In the genomic region with DNA sequence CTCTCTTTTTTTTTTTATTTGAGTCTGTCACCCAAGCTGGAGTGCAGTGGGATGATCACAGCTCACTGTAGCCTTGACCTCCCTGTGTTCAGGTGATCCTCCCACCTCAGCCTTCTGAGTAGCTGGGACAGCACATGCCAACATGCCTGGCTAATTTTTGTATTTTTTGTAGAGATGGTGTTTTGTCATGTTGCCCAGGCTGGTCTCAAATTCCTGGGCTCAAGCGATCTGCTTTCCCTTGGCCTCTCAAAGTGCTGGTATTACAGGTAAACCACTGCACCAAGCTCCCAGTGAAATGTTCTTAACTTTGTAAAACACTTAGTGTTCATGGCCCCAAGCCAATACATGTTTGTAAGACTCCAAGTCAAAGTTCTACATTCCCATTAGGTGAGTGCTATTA, we compare ENCODE assay signal across 35 cellular contexts.
DNase-seq lines count a peak whose midpoint lies in the region; ATAC-seq and TF ChIP-seq lines count a peak whose summit lies in the region.
"Had no signal": no experiment of that assay in that cellular context is flagged by ENCODE, and none has a peak within 500 bp of the region (broad histone marks: within the 10 kb centered on the region; RNA-seq: fewer than 3 reads in every experiment).

No MANE protein-coding gene starts in this region.

- no peak overlapping the region for H3K4me3 Mint-ChIP-seq in MCF 10A (ENCODE audit: unreplicated experiment)
- H3K4me3 Mint-ChIP-seq: B cell; CD14-positive monocyte; CD4-positive, alpha-beta memory T cell; CD4-positive, alpha-beta T cell; CD4-positive, CD25-positive, alpha-beta regulatory T cell; CD8-positive, alpha-beta memory T cell; CD8-positive, alpha-beta T cell had no signal

- H2BK120ac ChIP-seq in mesenchymal stem cell (ENCODE audit: low read depth, low read length): no peak overlapping the region

- H2AK5ac ChIP-seq in mesenchymal stem cell (ENCODE audit: low read length, severe bottlenecking): no peak overlapping the region

- ATAC-seq in GM19324 (IDR thresholded peaks at IDR 0.05; ENCODE audit: low FRiP score, unreplicated experiment) (no peak), esophagus mucosa (no peak), GM19023 (IDR thresholded peaks at IDR 0.05; ENCODE audit: unreplicated experiment) (no peak)
- ATAC-seq: A549; CD8-positive, alpha-beta T cell had no signal

- TF ChIP-seq CTCF in mammary epithelial cell (conservative IDR thresholded peaks at IDR 0.05 in 1 of 2, IDR thresholded peaks at IDR 0.05 in 1 of 2; ENCODE audit: extremely low read depth in 1 of 2, insufficient read depth in 1 of 2, low read depth in 1 of 2, low read length in 2 of 2) (no peak), MCF 10A (IDR thresholded peaks at IDR 0.05; ENCODE audit: unreplicated experiment) (no peak), epithelial cell of esophagus (IDR thresholded peaks at IDR 0.05; ENCODE audit: insufficient read depth, low read depth, low read length, missing control alignments) (no peak), thyroid gland (IDR thresholded peaks at IDR 0.05) (no peak)

- intact Hi-C loops in mammary epithelial cell (cut with micrococcal nuclease): no loop called here
- intact Hi-C loops in MCF 10A (cut with micrococcal nuclease): no loop called here
- intact Hi-C loops in thyroid gland (cut with DNase I): no loop called here

- H3K4me3 ChIP-seq in mammary epithelial cell (replicated peaks in 1 of 3; ENCODE audit: insufficient read depth in 1 of 3, low read depth in 2 of 3, low read length in 3 of 3): no peak overlapping the region
- H3K4me3 ChIP-seq in epithelial cell of esophagus (ENCODE audit: low read length): no peak overlapping the region
- H3K4me3 ChIP-seq in mesenchymal stem cell (ENCODE audit: insufficient read depth in 1 of 2, low read depth in 1 of 2, low read length in 2 of 2): no peak overlapping the region
- H3K4me3 ChIP-seq in thyroid gland (replicated peaks in 1 of 3): no peak overlapping the region
- H3K4me3 ChIP-seq: A549; BLaER1; BLaER1 treated with 17β-estradiol and CSF1 and Interleukin-3, amounts not matched to agents 10 nM and 100 nM had no signal

- BruUV-seq in mammary epithelial cell (replicated peaks; lab: Mats Ljungman, UMichigan): no TSS peak
- no TSS peak for BruUV-seq in MCF 10A (replicated peaks; lab: Mats Ljungman, UMichigan)

- H3K9ac ChIP-seq in mammary epithelial cell (ENCODE audit: insufficient read depth, low read length) (no peak overlapping the region), mesenchymal stem cell (ENCODE audit: low read length) (no peak overlapping the region)
- H3K9ac ChIP-seq: BLaER1; BLaER1 treated with 17β-estradiol and CSF1 and Interleukin-3, amounts not matched to agents 10 nM and 100 nM had no signal

- H4K91ac ChIP-seq in mesenchymal stem cell (ENCODE audit: low read length): no peak overlapping the region

- H2BK5ac ChIP-seq in mesenchymal stem cell (ENCODE audit: low read depth, low read length, poor library complexity, severe bottlenecking): peak overlapping the region; percentile 19

- no peaks in the 10 kb centered on the region for H3K9me3 ChIP-seq in mammary epithelial cell (replicated peaks; ENCODE audit: insufficient read depth, low read length)
- peaks cover 2% of the 10 kb centered on the region for H3K9me3 ChIP-seq in mesenchymal stem cell (ENCODE audit: control insufficient read depth, low read length)
- no peaks in the 10 kb centered on the region for H3K9me3 ChIP-seq in thyroid gland
- H3K9me3 ChIP-seq: A549; BE2C; BLaER1; BLaER1 treated with 17β-estradiol and CSF1 and Interleukin-3, amounts not matched to agents 10 nM and 100 nM; Caco-2 had no signal

- H3K9me3 Mint-ChIP-seq in MCF 10A (ENCODE audit: unreplicated experiment): no peaks in the 10 kb centered on the region

- POLR2A ChIA-PET in MCF 10A (lab: Yijun Ruan, JAX): interaction anchor here (0.6 to 0.9 kb wide), 2 partner anchors 11 to 142 kb away, joined by 3 to 4 read pairs; no protein-coding TSS in a partner anchor

- H3K27ac ChIP-seq in mammary epithelial cell (ENCODE audit: insufficient read depth, low read depth, low read length): no peak overlapping the region
- H3K27ac ChIP-seq in mesenchymal stem cell (ENCODE audit: low read length, poor library complexity, severe bottlenecking): no peak overlapping the region
- H3K27ac ChIP-seq in thyroid gland: peak overlapping the region in 1 of 3 donors; percentile 38
- H3K27ac ChIP-seq: 22Rv1; A549; BLaER1; BLaER1 treated with 17β-estradiol and CSF1 and Interleukin-3, amounts not matched to agents 10 nM and 100 nM; C4-2B had no signal

- no peak overlapping the region for H3K27ac Mint-ChIP-seq in MCF 10A (ENCODE audit: low read depth, unreplicated experiment)
- H3K27ac Mint-ChIP-seq: B cell; CD14-positive monocyte; CD4-positive, alpha-beta memory T cell; CD4-positive, alpha-beta T cell; CD8-positive, alpha-beta memory T cell; CD8-positive, alpha-beta T cell had no signal

- no peak overlapping the region for H2BK15ac ChIP-seq in mesenchymal stem cell (ENCODE audit: low read depth, poor library complexity, severe bottlenecking)

- H3K27me3 Mint-ChIP-seq in MCF 10A (ENCODE audit: insufficient read depth, unreplicated experiment): no peaks in the 10 kb centered on the region
- H3K27me3 Mint-ChIP-seq: B cell; CD4-positive, alpha-beta memory T cell; CD4-positive, alpha-beta T cell; CD4-positive, CD25-positive, alpha-beta regulatory T cell; CD8-positive, alpha-beta memory T cell had no signal

- H4K8ac ChIP-seq in mesenchymal stem cell (ENCODE audit: low read length): no peak overlapping the region

- H3K18ac ChIP-seq in mesenchymal stem cell (ENCODE audit: low read depth in 1 of 2, low read length in 2 of 2): no peak overlapping the region

- no peaks in the 10 kb centered on the region for H4K20me1 ChIP-seq in mammary epithelial cell (ENCODE audit: insufficient read depth, low read length)
- H4K20me1 ChIP-seq: BLaER1; BLaER1 treated with 17β-estradiol and CSF1 and Interleukin-3, amounts not matched to agents 10 nM and 100 nM had no signal

- H3K14ac ChIP-seq in mesenchymal stem cell (ENCODE audit: low read length in 2 of 2): no peak overlapping the region

- dilution Hi-C loops in mammary epithelial cell (cut with HindIII; ENCODE audit: low sequenced_read_pairs): no loop called here

- no peak for TF ChIP-seq POLR2A in thyroid gland (IDR thresholded peaks at IDR 0.05)

- H3K4me1 ChIP-seq in mammary epithelial cell (ENCODE audit: insufficient read depth, low read length) (no peaks in the 10 kb centered on the region), mesenchymal stem cell (ENCODE audit: control insufficient read depth, insufficient read depth, low read depth, low read length) (no peaks in the 10 kb centered on the region), thyroid gland (no peaks in the 10 kb centered on the region)
- H3K4me1 ChIP-seq: A549; BE2C; BLaER1; BLaER1 treated with 17β-estradiol and CSF1 and Interleukin-3, amounts not matched to agents 10 nM and 100 nM had no signal

- no peak for DNase-seq in mammary epithelial cell
- no peak for DNase-seq in MCF 10A (ENCODE audit: unreplicated experiment)
- peak; percentile 2 for DNase-seq in epithelial cell of esophagus (ENCODE audit: low read depth)
- no peak for DNase-seq in mesenchymal stem cell
- DNase-seq in thyroid gland: peak; percentile 50 to 66
- DNase-seq: 8988T; ACHN; AML-193; BE2C; C1 segment of cervical spinal cord; Caco-2; Calu3; CD4-positive, alpha-beta memory T cell; CD4-positive, alpha-beta T cell; CD4-positive, CD25-positive, alpha-beta regulatory T cell; CD8-positive, alpha-beta memory T cell; CD8-positive, alpha-beta T cell; COR-L47; DMS 273 treated with DMSO at 0.1 percent for 48 hours; DMS153; DMS53; DMS79; DMS79 treated with DMSO at 0.1 percent for 48 hours; DND-41; EL had no signal

- in situ Hi-C loops in mammary epithelial cell (cut with MboI; ENCODE audit: low sequenced_read_pairs in 2 of 2): no loop called here

- 40% methylated on average over 1 of the region's 1 CpG for WGBS in mammary epithelial cell (ENCODE audit: low coverage, missing lambda C conversion rate)
- WGBS in mesenchymal stem cell: 64% methylated on average over 1 of the region's 1 CpG
- 50 to 53% methylated on average over 1 of the region's 1 CpG for WGBS in thyroid gland, 2 donors

- H3K23ac ChIP-seq in mesenchymal stem cell (ENCODE audit: low read length in 2 of 2): no peak overlapping the region

- H3K4me2 ChIP-seq in mammary epithelial cell (ENCODE audit: insufficient read depth, low read depth, low read length): no peak overlapping the region
- H3K4me2 ChIP-seq in mesenchymal stem cell (ENCODE audit: low read length, poor library complexity, severe bottlenecking): no peak overlapping the region
- H3K4me2 ChIP-seq: A549; BLaER1; BLaER1 treated with 17β-estradiol and CSF1 and Interleukin-3, amounts not matched to agents 10 nM and 100 nM had no signal

- H2BK12ac ChIP-seq in mesenchymal stem cell (ENCODE audit: low read length in 2 of 2): no peak overlapping the region

- H2AFZ ChIP-seq in mammary epithelial cell (ENCODE audit: low read depth, low read length) (peak overlapping the region; percentile 3), mesenchymal stem cell (ENCODE audit: low read depth, low read length) (no peak overlapping the region)

- H3K79me2 ChIP-seq in mammary epithelial cell (ENCODE audit: insufficient read depth, low read length): no peaks in the 10 kb centered on the region

- H3K36me3 ChIP-seq in mammary epithelial cell (ENCODE audit: insufficient read depth, low read length) (no peaks in the 10 kb centered on the region), mesenchymal stem cell (ENCODE audit: control insufficient read depth in 1 of 2, insufficient read depth in 2 of 2, low read depth in 1 of 2, low read length in 2 of 2) (no peaks in the 10 kb centered on the region), thyroid gland (no peaks in the 10 kb centered on the region)
- H3K36me3 ChIP-seq: BE2C; BLaER1; BLaER1 treated with 17β-estradiol and CSF1 and Interleukin-3, amounts not matched to agents 10 nM and 100 nM had no signal

- no peaks in the 10 kb centered on the region for H3K79me1 ChIP-seq in mesenchymal stem cell (replicated peaks; ENCODE audit: low read length, poor library complexity, severe bottlenecking)

- CTCF ChIA-PET in mammary epithelial cell (lab: Charles Lee; ENCODE audit: low non-redundant PET): no interaction called here
- CTCF ChIA-PET in MCF 10A (lab: Yijun Ruan, JAX): interaction anchor here (0.9 kb wide), 1 partner anchor 12 kb away, joined by 3 read pairs; no protein-coding TSS in a partner anchor

- no peaks in the 10 kb centered on the region for H3K36me3 Mint-ChIP-seq in MCF 10A (ENCODE audit: insufficient read depth, unreplicated experiment)
- H3K36me3 Mint-ChIP-seq: CD14-positive monocyte; CD4-positive, alpha-beta memory T cell; CD4-positive, CD25-positive, alpha-beta regulatory T cell; CD8-positive, alpha-beta memory T cell; CD8-positive, alpha-beta T cell had no signal

- H3K27me3 ChIP-seq in mammary epithelial cell (ENCODE audit: insufficient read depth, low read length) (no peaks in the 10 kb centered on the region), mesenchymal stem cell (ENCODE audit: control insufficient read depth in 1 of 2, insufficient read depth in 1 of 2, low read length in 2 of 2) (no peaks in the 10 kb centered on the region), thyroid gland (no peaks in the 10 kb centered on the region)
- H3K27me3 ChIP-seq: BE2C; BLaER1; BLaER1 treated with 17β-estradiol and CSF1 and Interleukin-3, amounts not matched to agents 10 nM and 100 nM had no signal

- H3K4ac ChIP-seq in mesenchymal stem cell (ENCODE audit: low read depth in 1 of 2, low read length in 2 of 2): no peak overlapping the region

- H3K4me1 Mint-ChIP-seq in MCF 10A (ENCODE audit: insufficient read depth, unreplicated experiment): no peaks in the 10 kb centered on the region
- H3K4me1 Mint-ChIP-seq: B cell; CD14-positive monocyte; CD4-positive, alpha-beta memory T cell; CD4-positive, CD25-positive, alpha-beta regulatory T cell; CD8-positive, alpha-beta memory T cell had no signal

Comparison
In these comparisons a context has a peak if more than half of its experiments do, and no peak if none do; other contexts are left out.
1. DNase-seq: peak in epithelial cell of esophagus (single experiment) and thyroid gland (2 of 2); none in mammary epithelial cell (single experiment), MCF 10A (single experiment) and mesenchymal stem cell (single experiment).